In the genomic region with DNA sequence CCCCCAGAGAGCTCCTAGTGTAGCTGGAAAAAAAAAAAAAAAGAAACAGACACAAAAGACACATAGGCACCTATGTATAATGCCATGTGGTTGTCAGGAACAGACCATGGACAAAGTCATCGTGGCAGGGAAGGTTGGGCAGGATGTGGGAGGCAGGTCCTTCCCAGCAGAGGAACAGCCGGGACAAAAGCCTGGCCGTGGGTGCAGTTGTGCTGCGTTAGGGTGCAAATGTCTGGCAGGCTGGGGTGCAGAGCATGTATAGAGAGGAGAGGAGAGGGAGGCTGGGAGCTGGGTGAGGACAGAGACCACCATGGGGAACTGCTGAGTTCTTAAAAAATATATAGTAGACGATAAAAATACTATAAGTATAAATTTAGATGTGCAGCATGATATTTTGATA, we compare ENCODE assay signal across 33 cellular contexts.
"Had no signal": no experiment of that assay in that cellular context is flagged by ENCODE, and none has a peak within 500 bp of the region (broad histone marks: within the 10 kb centered on the region; RNA-seq: fewer than 3 reads in every experiment).

No MANE protein-coding gene starts in this region.

- ATAC-seq: left colon; naive thymus-derived CD4-positive, alpha-beta T cell; pancreas; sciatic nerve had no signal

- DNase-seq: activated CD4-positive, alpha-beta memory T cell treated with anti-CD3 and anti-CD28 coated beads for 36 hours; activated CD4-positive, alpha-beta T cell treated with anti-CD3 and anti-CD28 coated beads, Interleukin-2, amount 10 ng/mL, durations not matched to agents 24 days and 14 days; activated CD4-positive, CD25-positive, alpha-beta regulatory T cell treated with anti-CD3 and anti-CD28 coated beads, Interleukin-2, amount 50 U/mL, for 72 hours; activated CD8-positive, alpha-beta memory T cell treated with anti-CD3 and anti-CD28 coated beads, Interleukin-2, amount 50 U/mL, for 48 hours; activated T-cell treated with anti-CD3 and anti-CD28 coated beads, Interleukin-2, amount 50 U/mL, for 24 hours; anterior cingulate cortex; cerebellar nuclear complex; dorsolateral prefrontal cortex; effector memory CD4-positive, alpha-beta T cell; head of caudate nucleus; hypothalamus; immature natural killer cell; kidney; left colon; mammary epithelial cell; naive thymus-derived CD4-positive, alpha-beta T cell; nucleus accumbens; pancreas; retina; stimulated activated CD4-positive, alpha-beta T cell treated with anti-CD3 and anti-CD28 coated beads, Interleukin-12 subunit alpha, Interleukin-12 subunit beta, amount 100 ng/mL, for 4 hours; stimulated activated CD4-positive, alpha-beta T cell treated with anti-CD3 and anti-CD28 coated beads, Interleukin-4, amount 100 ng/mL, for 1 hour; T-helper 9 cell; upper lobe of left lung; WERI-Rb-1 had no signal

- H3K4me3 ChIP-seq: coronary artery, dorsolateral prefrontal cortex, pancreas, prostate gland, skin epidermis, thoracic aorta, upper lobe of left lung, vagina had no signal

- H3K27ac Mint-ChIP-seq: activated CD4-positive, alpha-beta memory T cell treated with anti-CD3 and anti-CD28 coated beads for 36 hours; activated CD4-positive, alpha-beta T cell treated with anti-CD3 and anti-CD28 coated beads, Interleukin-2, amount 10 ng/mL, durations not matched to agents 24 days and 14 days; activated naive CD4-positive, alpha-beta T cell treated with anti-CD3 and anti-CD28 coated beads, Interleukin-2, amount 50 U/mL, for 24 hours; activated T-cell treated with anti-CD3 and anti-CD28 coated beads, Interleukin-2, amount 50 U/mL, for 24 hours; mesothelial cell of epicardium; naive thymus-derived CD4-positive, alpha-beta T cell; stimulated activated naive CD8-positive, alpha-beta T cell treated with anti-CD3 and anti-CD28 coated beads, Interleukin-15, Interleukin-2, amounts not matched to agents 100 ng/mL and 50 ng/mL, for 24 hours had no signal

- H3K9me3 ChIP-seq: pancreas, prostate gland, thoracic aorta, upper lobe of left lung, vagina had no signal

- H3K27ac ChIP-seq: coronary artery, dorsolateral prefrontal cortex, pancreas, prostate gland, skin epidermis, thoracic aorta, upper lobe of left lung, vagina, WERI-Rb-1 had no signal

- H3K4me1 Mint-ChIP-seq: activated CD4-positive, alpha-beta T cell treated with anti-CD3 and anti-CD28 coated beads, Interleukin-2, amount 10 ng/mL, durations not matched to agents 24 days and 14 days; activated naive CD4-positive, alpha-beta T cell treated with anti-CD3 and anti-CD28 coated beads, Interleukin-2, amount 50 U/mL, for 24 hours; immature natural killer cell; mesothelial cell of epicardium had no signal

- H3K36me3 Mint-ChIP-seq: activated CD4-positive, alpha-beta memory T cell treated with anti-CD3 and anti-CD28 coated beads for 36 hours; activated naive CD4-positive, alpha-beta T cell treated with anti-CD3 and anti-CD28 coated beads, Interleukin-2, amount 50 U/mL, for 24 hours; immature natural killer cell; mesothelial cell of epicardium had no signal

- H3K27me3 Mint-ChIP-seq: activated naive CD4-positive, alpha-beta T cell treated with anti-CD3 and anti-CD28 coated beads, Interleukin-2, amount 50 U/mL, for 24 hours had no signal

- H3K27me3 ChIP-seq: pancreas, upper lobe of left lung, vagina had no signal

- H3K36me3 ChIP-seq: pancreas, prostate gland, thoracic aorta, upper lobe of left lung, vagina, WERI-Rb-1 had no signal

- H3K9me3 Mint-ChIP-seq: activated CD4-positive, alpha-beta memory T cell treated with anti-CD3 and anti-CD28 coated beads for 36 hours; activated CD4-positive, alpha-beta T cell treated with anti-CD3 and anti-CD28 coated beads, Interleukin-2, amount 10 ng/mL, durations not matched to agents 24 days and 14 days; activated T-cell treated with anti-CD3 and anti-CD28 coated beads, Interleukin-2, amount 50 U/mL, for 24 hours; immature natural killer cell; stimulated activated naive CD8-positive, alpha-beta T cell treated with anti-CD3 and anti-CD28 coated beads, Interleukin-15, Interleukin-2, amounts not matched to agents 100 ng/mL and 50 ng/mL, for 24 hours had no signal

- H3K4me1 ChIP-seq: pancreas, prostate gland, upper lobe of left lung, vagina had no signal

- H3K4me3 Mint-ChIP-seq: activated CD4-positive, alpha-beta memory T cell treated with anti-CD3 and anti-CD28 coated beads for 36 hours; activated CD4-positive, alpha-beta T cell treated with anti-CD3 and anti-CD28 coated beads, Interleukin-2, amount 10 ng/mL, durations not matched to agents 24 days and 14 days; activated naive CD4-positive, alpha-beta T cell treated with anti-CD3 and anti-CD28 coated beads, Interleukin-2, amount 50 U/mL, for 24 hours; activated T-cell treated with anti-CD3 and anti-CD28 coated beads, Interleukin-2, amount 50 U/mL, for 24 hours; immature natural killer cell; mesothelial cell of epicardium; naive thymus-derived CD4-positive, alpha-beta T cell; stimulated activated naive CD8-positive, alpha-beta T cell treated with anti-CD3 and anti-CD28 coated beads, Interleukin-15, Interleukin-2, amounts not matched to agents 100 ng/mL and 50 ng/mL, for 24 hours had no signal
